ENCODE assay signal across 1 cellular context in the genomic region with DNA sequence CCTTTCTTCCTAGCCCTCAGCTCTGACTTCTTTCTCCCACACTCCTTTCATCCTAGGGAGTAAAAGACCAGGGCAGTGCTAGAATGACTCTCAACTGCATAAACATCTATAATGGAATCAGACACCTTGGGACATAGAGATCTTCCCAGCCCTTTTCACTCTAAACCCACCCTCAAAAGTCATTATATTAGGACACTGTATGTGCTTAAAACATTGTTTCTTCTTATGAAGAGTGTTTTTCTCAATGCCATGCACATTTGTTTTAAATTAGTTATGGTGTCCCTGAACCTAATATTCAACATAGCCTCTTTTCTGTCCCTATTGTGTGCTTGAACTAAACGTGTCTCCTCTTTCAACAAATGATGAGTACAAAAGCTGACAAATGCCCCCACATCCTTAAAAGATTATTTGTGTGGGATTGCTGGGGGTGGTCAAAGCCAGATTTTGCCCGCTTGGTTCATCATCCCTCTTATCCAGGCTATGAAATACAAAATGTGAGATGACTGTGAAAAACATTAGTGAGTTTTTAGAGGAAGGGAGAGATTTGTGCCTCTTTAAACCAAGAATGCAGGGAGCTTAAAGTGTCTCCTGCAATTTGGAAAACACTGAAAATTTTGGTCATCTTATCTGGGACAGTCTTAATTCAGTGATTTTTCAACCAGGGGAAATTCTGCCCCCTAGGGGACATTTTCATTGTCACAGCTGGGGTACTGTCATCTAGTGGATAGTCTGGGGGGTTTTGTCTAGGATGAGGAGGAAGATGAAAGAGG.
TF ChIP-seq lines count a peak whose summit lies in the region.

No MANE protein-coding gene starts in this region.

TF ChIP-seq in IMR-90, 13 proteins besides CTCF, POLR2A, EP300 and RAD21:
- TF ChIP-seq SMC3 (IDR thresholded peaks at IDR 0.05; ENCODE audit: low read depth, low read length) = 0 out of 2 replicates have a peak, but pooled peaks have one; percentile 6
- no peak for TF ChIP-seq BHLHE40 (IDR thresholded peaks at IDR 0.05; ENCODE audit: low read depth, low read length)
